In genomic region chr15:77568960-77569646, GRCh38 we compare ENCODE assay signal across 8 cellular contexts.
A peak's percentile ranks its signal among the peaks of the same experiment; 100 is the strongest.
DNase-seq lines count a peak whose midpoint lies in the region; ATAC-seq and TF ChIP-seq lines count a peak whose summit lies in the region.

No MANE protein-coding gene starts in this region.

- TF ChIP-seq POLR2A in vagina (IDR thresholded peaks at IDR 0.05), result no peak

- no peaks in the 10 kb centered on the region for H3K9me3 Mint-ChIP-seq in mesothelial cell of epicardium

- H3K4me3 ChIP-seq in dorsolateral prefrontal cortex, result peak overlapping the region in 19 of 59 donors; percentile 0 to 34 (median 11)
- H3K4me3 ChIP-seq in vagina, result peak overlapping the region; percentile 22 to 30

- TF ChIP-seq CTCF in dorsolateral prefrontal cortex (IDR thresholded peaks at IDR 0.05 in 54 of 56, conservative IDR thresholded peaks at IDR 0.05 in 2 of 56; ENCODE audit: low read depth in 1 of 56, partially characterized antibody in 56 of 56), result no peak
- no peak for TF ChIP-seq CTCF in mesothelial cell of epicardium (IDR thresholded peaks at IDR 0.05; ENCODE audit: unreplicated experiment)
- no peak for TF ChIP-seq CTCF in vagina (IDR thresholded peaks at IDR 0.05)

- no peak for ATAC-seq in HG03378 (IDR thresholded peaks at IDR 0.05; ENCODE audit: unreplicated experiment)

- peaks cover 36% of the 10 kb centered on the region for H3K4me1 Mint-ChIP-seq in mesothelial cell of epicardium

- no peaks in the 10 kb centered on the region for H3K36me3 ChIP-seq in vagina

- peaks cover 4% of the 10 kb centered on the region for H3K27me3 Mint-ChIP-seq in mesothelial cell of epicardium (ENCODE audit: low read depth)

- H3K36me3 Mint-ChIP-seq in mesothelial cell of epicardium, result no peaks in the 10 kb centered on the region

- intact Hi-C loops in dorsolateral prefrontal cortex (cut with DNase I) (no loop called here), vagina (cut with DNase I) (no loop called here)

- peak overlapping the region; percentile 48 for H3K4me3 Mint-ChIP-seq in mesothelial cell of epicardium

- H3K27me3 ChIP-seq in dorsolateral prefrontal cortex (no peaks in the 10 kb centered on the region), vagina (no peaks in the 10 kb centered on the region)

- H3K4me1 ChIP-seq in vagina, result peaks cover 11% of the 10 kb centered on the region

- DNase-seq in SIG-M5 treated with dmso at 0.1 percent for 504 hours (lab: John Stamatoyannopoulos, UW; ENCODE audit: unreplicated experiment) (peak; percentile 33), SIG-M5 (lab: John Stamatoyannopoulos, UW) (no peak), dorsolateral prefrontal cortex (no peak), mesothelial cell of epicardium (ENCODE audit: low spot score in 2 of 2, unreplicated experiment in 2 of 2) (no peak), vagina (ENCODE audit: extremely low spot score in 2 of 2) (no peak), NCI-H446 (lab: John Stamatoyannopoulos, UW) (no peak)
- DNase-seq in activated naive CD4-positive, alpha-beta T cell treated with anti-CD3 and anti-CD28 coated beads, Interleukin-2, amount 50 U/mL, for 16 hours, result no peak

- no peaks in the 10 kb centered on the region for H3K9me3 ChIP-seq in vagina

- H3K27ac Mint-ChIP-seq in mesothelial cell of epicardium, result peak overlapping the region; percentile 82

- peak overlapping the region in 57 of 59 donors; percentile 7 to 88 (median 70) for H3K27ac ChIP-seq in dorsolateral prefrontal cortex
- no peak overlapping the region for H3K27ac ChIP-seq in vagina
